In the genomic region with DNA sequence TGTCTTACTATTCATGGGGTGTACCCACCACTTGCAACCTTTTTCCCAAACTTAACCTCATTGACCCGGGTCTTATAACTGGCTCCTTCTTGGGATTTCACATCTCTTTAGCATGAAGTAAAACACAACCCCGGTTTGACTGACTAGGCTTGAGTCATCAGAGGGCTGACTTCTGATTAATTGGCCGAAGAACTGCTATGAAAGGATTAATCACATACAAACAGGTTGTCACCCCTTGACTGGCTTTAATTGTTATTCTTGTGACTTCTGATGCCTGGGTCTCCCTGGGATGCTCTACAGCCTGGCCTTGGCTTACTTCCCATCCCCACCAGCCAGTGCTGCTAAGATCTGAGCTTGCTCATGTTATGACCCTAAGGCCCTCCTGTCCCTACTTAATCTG, we compare ENCODE assay signal across 1 cellular context.
TF ChIP-seq lines count a peak whose summit lies in the region.

No MANE protein-coding gene starts in this region.

TF ChIP-seq in SK-N-SH, 30 proteins besides CTCF, POLR2A, EP300 and RAD21:
- TF ChIP-seq RXRA (IDR thresholded peaks at IDR 0.05; ENCODE audit: borderline replicate concordance, low read depth) (peak; percentile 34; the same call in 1 of the 2 replicates), NFIC (IDR thresholded peaks at IDR 0.05; ENCODE audit: borderline replicate concordance) (peak; percentile 15; the same call in 1 of the 2 replicates), JUND (IDR thresholded peaks at IDR 0.05) (peak; percentile 44), FOSL2 (IDR thresholded peaks at IDR 0.05; ENCODE audit: borderline replicate concordance, low read depth) (peak; percentile 41; the same call in 1 of the 2 replicates), SIN3A (IDR thresholded peaks at IDR 0.05; ENCODE audit: borderline replicate concordance, low read depth, low read length) (no peak), TCF12 (IDR thresholded peaks at IDR 0.05) (peak; percentile 89)
- TF ChIP-seq, protein P1, sequence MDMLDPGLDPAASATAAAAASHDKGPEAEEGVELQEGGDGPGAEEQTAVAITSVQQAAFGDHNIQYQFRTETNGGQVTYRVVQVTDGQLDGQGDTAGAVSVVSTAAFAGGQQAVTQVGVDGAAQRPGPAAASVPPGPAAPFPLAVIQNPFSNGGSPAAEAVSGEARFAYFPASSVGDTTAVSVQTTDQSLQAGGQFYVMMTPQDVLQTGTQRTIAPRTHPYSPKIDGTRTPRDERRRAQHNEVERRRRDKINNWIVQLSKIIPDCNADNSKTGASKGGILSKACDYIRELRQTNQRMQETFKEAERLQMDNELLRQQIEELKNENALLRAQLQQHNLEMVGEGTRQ (IDR thresholded peaks at IDR 0.05; ENCODE audit: borderline replicate concordance, low read depth, low read length), result no peak
- TF ChIP-seq, protein P2, sequence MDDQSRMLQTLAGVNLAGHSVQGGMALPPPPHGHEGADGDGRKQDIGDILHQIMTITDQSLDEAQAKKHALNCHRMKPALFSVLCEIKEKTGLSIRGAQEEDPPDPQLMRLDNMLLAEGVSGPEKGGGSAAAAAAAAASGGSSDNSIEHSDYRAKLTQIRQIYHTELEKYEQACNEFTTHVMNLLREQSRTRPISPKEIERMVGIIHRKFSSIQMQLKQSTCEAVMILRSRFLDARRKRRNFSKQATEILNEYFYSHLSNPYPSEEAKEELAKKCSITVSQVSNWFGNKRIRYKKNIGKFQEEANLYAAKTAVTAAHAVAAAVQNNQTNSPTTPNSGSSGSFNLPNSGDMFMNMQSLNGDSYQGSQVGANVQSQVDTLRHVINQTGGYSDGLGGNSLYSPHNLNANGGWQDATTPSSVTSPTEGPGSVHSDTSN (IDR thresholded peaks at IDR 0.05), result peak; percentile 81
